Comparison of ENCODE assay signal across 2 cellular contexts in genomic region chr1:160925652-160926241, GRCh38.
TF ChIP-seq lines count a peak whose summit lies in the region.

No MANE protein-coding gene starts in this region.

TF ChIP-seq in H1, 55 proteins besides CTCF, POLR2A, EP300 and RAD21:
- TF ChIP-seq YY1 (IDR thresholded peaks at IDR 0.05; ENCODE audit: low read depth, low read length) (no peak), TBP (IDR thresholded peaks at IDR 0.05; ENCODE audit: low read depth, low read length) (peak; percentile 97)

TF ChIP-seq in HEK293T, 16 proteins besides CTCF, POLR2A, EP300 and RAD21:
- no peak for TF ChIP-seq BHLHE40 (IDR thresholded peaks at IDR 0.05; ENCODE audit: borderline replicate concordance)
- TF ChIP-seq NFRKB (IDR thresholded peaks at IDR 0.05) = no peak
- TF ChIP-seq SP1 (IDR thresholded peaks at IDR 0.05) = no peak
- no peak for TF ChIP-seq LEF1 (IDR thresholded peaks at IDR 0.05; ENCODE audit: borderline replicate concordance)
- no peak for TF ChIP-seq FOXM1 (IDR thresholded peaks at IDR 0.05; ENCODE audit: borderline replicate concordance)
- TF ChIP-seq PKNOX1 (IDR thresholded peaks at IDR 0.05) = no peak
- no peak for TF ChIP-seq TARDBP (IDR thresholded peaks at IDR 0.05)
- no peak for TF ChIP-seq HDGF (IDR thresholded peaks at IDR 0.05; ENCODE audit: borderline replicate concordance)
- no peak for TF ChIP-seq ZNF384 (IDR thresholded peaks at IDR 0.05)
- no peak for TF ChIP-seq ELF4 (IDR thresholded peaks at IDR 0.05)
TF ChIP-seq in HEK293T: peak in this region for 0.
